In genomic region chr11:69209936-69210659, GRCh38 we compare ENCODE assay signal across 13 cellular contexts. TPM values are rescaled to one million over a fixed set of nuclear protein-coding genes. Genes with fewer than 3 reads are reported as not detected.
A peak's percentile ranks its signal among the peaks of the same experiment; 100 is the strongest.
DNase-seq lines count a peak whose midpoint lies in the region; ATAC-seq, FAIRE-seq and TF ChIP-seq lines count a peak whose summit lies in the region.
"Had no signal": no experiment of that assay in that cellular context is flagged by ENCODE, and none has a peak within 500 bp of the region (broad histone marks: within the 10 kb centered on the region; RNA-seq: fewer than 3 reads in every experiment).

No MANE protein-coding gene starts in this region.

- BruUV-seq in K562 (replicated peaks; lab: Mats Ljungman, UMichigan), result no TSS peak

- TF ChIP-seq CTCF in K562 (IDR thresholded peaks at IDR 0.05 in 2 of 3, conservative IDR thresholded peaks at IDR 0.05 in 1 of 3; ENCODE audit: insufficient read depth in 2 of 3, low read depth in 1 of 3, low read length in 3 of 3), result no peak

- peaks cover 14 to 19% of the 10 kb centered on the region in 2 experiments for H3K4me1 ChIP-seq in K562 (replicated peaks in 1 of 2; ENCODE audit: control insufficient read depth in 2 of 2, insufficient read depth in 2 of 2, low read length in 2 of 2)
- H3K4me1 ChIP-seq: ascending aorta had no signal

- no peak overlapping the region for H3K27ac ChIP-seq in K562 (ENCODE audit: extremely low read depth, low read depth, low read length)
- H3K27ac ChIP-seq: ascending aorta, BLaER1, neutrophil, VCaP had no signal

- no peaks in the 10 kb centered on the region for H4K20me1 ChIP-seq in K562 (replicated peaks; ENCODE audit: control insufficient read depth, insufficient read depth, low read length)
- H4K20me1 ChIP-seq: BLaER1 had no signal

- no peaks in the 10 kb centered on the region for H3K79me2 ChIP-seq in K562 (ENCODE audit: control insufficient read depth, insufficient read depth, low read length)

- TF ChIP-seq EP300 in K562 (IDR thresholded peaks at IDR 0.05; ENCODE audit: low read length), result no peak

- CTCF ChIA-PET in activated naive CD4-positive, alpha-beta T cell treated with anti-CD3 and anti-CD28 coated beads for 36 hours (lab: Charles Lee), result no interaction called here
- CTCF ChIA-PET in K562 (lab: Yijun Ruan, JAX; ENCODE audit: low intra/inter-chr PET ratio), result no interaction called here

- H3K27me3 Mint-ChIP-seq in activated naive CD4-positive, alpha-beta T cell treated with anti-CD3 and anti-CD28 coated beads for 36 hours (ENCODE audit: low read depth), result no peaks in the 10 kb centered on the region

- H3K36me3 Mint-ChIP-seq in activated naive CD4-positive, alpha-beta T cell treated with anti-CD3 and anti-CD28 coated beads for 36 hours (ENCODE audit: low read depth), result no peaks in the 10 kb centered on the region

- H3K27ac Mint-ChIP-seq in activated naive CD4-positive, alpha-beta T cell treated with anti-CD3 and anti-CD28 coated beads for 36 hours, result no peak overlapping the region

- H2AFZ ChIP-seq in K562 (ENCODE audit: low read depth, low read length), result peak overlapping the region; percentile 42

- no peaks in the 10 kb centered on the region for H3K9me3 ChIP-seq in K562 (replicated peaks; ENCODE audit: control insufficient read depth, insufficient read depth, low read depth, low read length)
- H3K9me3 ChIP-seq: ascending aorta, neutrophil had no signal

- no peaks in the 10 kb centered on the region for H3K9me1 ChIP-seq in K562 (ENCODE audit: control insufficient read depth, insufficient read depth, low read length)

- H3K9ac ChIP-seq in K562 (ENCODE audit: insufficient read depth in 1 of 2, low read depth in 2 of 2, low read length in 2 of 2), result peak overlapping the region in 1 of 2 experiments; percentile 43; a peak in 1 of 4 replicates
- H3K9ac ChIP-seq: BLaER1 had no signal

- peak; percentile 94 for FAIRE-seq in K562 (lab: Jason Lieb, UNC)

- no peaks in the 10 kb centered on the region for H3K36me3 ChIP-seq in K562 (ENCODE audit: control insufficient read depth, insufficient read depth, low read length)
- H3K36me3 ChIP-seq: ascending aorta, BLaER1, neutrophil had no signal

- TF ChIP-seq RAD21 in K562 (CRISPR knock-in tag; conservative IDR thresholded peaks at IDR 0.05 in 1 of 2, IDR thresholded peaks at IDR 0.05 in 1 of 2), result no peak

- in situ Hi-C loops in K562 (cut with MboI), result no loop called here

- no peak for TF ChIP-seq POLR2A in K562 (conservative IDR thresholded peaks at IDR 0.05)

- no peak overlapping the region for H3K4me3 Mint-ChIP-seq in activated naive CD4-positive, alpha-beta T cell treated with anti-CD3 and anti-CD28 coated beads for 36 hours

- POLR2A ChIA-PET in K562 (lab: Yijun Ruan, JAX), result no interaction called here

- ATAC-seq in K562, result peak; percentile 88
- ATAC-seq in GM21737 (IDR thresholded peaks at IDR 0.05; ENCODE audit: unreplicated experiment), result no peak

- peaks cover 23% of the 10 kb centered on the region for H3K4me1 Mint-ChIP-seq in activated naive CD4-positive, alpha-beta T cell treated with anti-CD3 and anti-CD28 coated beads for 36 hours (ENCODE audit: low read depth)

- intact Hi-C loops in activated naive CD4-positive, alpha-beta T cell treated with anti-CD3 and anti-CD28 coated beads for 36 hours (cut with micrococcal nuclease), result no loop called here
- intact Hi-C loops in K562 (cut with micrococcal nuclease), result loop anchor here (10.0 kb wide), 1 partner anchor 75 kb away; no protein-coding TSS in a partner anchor

- DNase-seq in activated naive CD4-positive, alpha-beta T cell treated with anti-CD3 and anti-CD28 coated beads for 36 hours, result peak; percentile 56
- no peak for DNase-seq in activated naive CD4-positive, alpha-beta T cell treated with Interleukin-2 at 50 U/mL for 16 hours
- DNase-seq in M059J (ENCODE audit: low read depth) (peak; percentile 39), K562 (ENCODE audit: extremely low read depth in 1 of 4, low spot score in 3 of 4) (peak; percentile 68 to 73 (median 70)), anterior cingulate cortex (lab: John Stamatoyannopoulos, UW) (no peak), NCI-H2196 (lab: John Stamatoyannopoulos, UW; ENCODE audit: unreplicated experiment) (no peak)
- peak; percentile 3 to 8 for DNase-seq in stimulated activated CD8-positive, alpha-beta memory T cell treated with anti-CD3 and anti-CD28 coated beads, Interleukin-2, amount 100 ng/mL, for 48 hours (ENCODE audit: low read depth in 2 of 2)
- DNase-seq: NCI-H774 had no signal

- peaks cover 9 to 37% of the 10 kb centered on the region in 2 experiments; a peak in 4 of 5 replicates for H3K27me3 ChIP-seq in K562 (ENCODE audit: control insufficient read depth in 2 of 2, insufficient read depth in 2 of 2, low read length in 2 of 2)
- H3K27me3 ChIP-seq: ascending aorta, BLaER1 had no signal

- H3K4me3 ChIP-seq in K562, result no peak overlapping the region
- H3K4me3 ChIP-seq: ascending aorta, BLaER1 had no signal

- no peak overlapping the region; the same call in 1 of the 2 replicates for H3K4me2 ChIP-seq in K562 (ENCODE audit: insufficient read depth, low read length)
- H3K4me2 ChIP-seq: BLaER1 had no signal

- peaks cover 6% of the 10 kb centered on the region for H3K9me3 Mint-ChIP-seq in activated naive CD4-positive, alpha-beta T cell treated with anti-CD3 and anti-CD28 coated beads for 36 hours

- 37% methylated on average over 12 of the region's 12 CpGs for WGBS in K562 (ENCODE audit: insufficient coverage, low coverage, missing lambda C conversion rate)

TF ChIP-seq in K562, 482 proteins besides CTCF, POLR2A, EP300 and RAD21 (continues in another document):
- no peak for TF ChIP-seq PML (IDR thresholded peaks at IDR 0.05; ENCODE audit: low read length)
- TF ChIP-seq XRCC4 (IDR thresholded peaks at IDR 0.05; ENCODE audit: extremely low read depth, insufficient read depth, insufficient read length), result no peak
- TF ChIP-seq ZNF239 (CRISPR knock-in tag; IDR thresholded peaks at IDR 0.05), result no peak
- TF ChIP-seq HDAC1 (IDR thresholded peaks at IDR 0.05), result no peak
- no peak for TF ChIP-seq ZNF584 (CRISPR knock-in tag; IDR thresholded peaks at IDR 0.05; ENCODE audit: low read depth)
- no peak for TF ChIP-seq ID3 (CRISPR knock-in tag; IDR thresholded peaks at IDR 0.05)
- no peak for TF ChIP-seq ID3 (tag; IDR thresholded peaks at IDR 0.05)
- no peak for TF ChIP-seq POLR2G (IDR thresholded peaks at IDR 0.05; ENCODE audit: low read depth, low read length)
- TF ChIP-seq LCOR (CRISPR knock-in tag; IDR thresholded peaks at IDR 0.05), result no peak
- no peak for TF ChIP-seq PTTG1 (tag; IDR thresholded peaks at IDR 0.05; ENCODE audit: low read depth)
- no peak for TF ChIP-seq NR1H2 (CRISPR knock-in tag; IDR thresholded peaks at IDR 0.05)
- TF ChIP-seq TCF7L2 (IDR thresholded peaks at IDR 0.05; ENCODE audit: low read depth, low read length), result no peak
- peak; percentile 30; the same call in 1 of the 2 replicates for TF ChIP-seq DPF2 (IDR thresholded peaks at IDR 0.05)
- no peak for TF ChIP-seq CBX3 (IDR thresholded peaks at IDR 0.05; ENCODE audit: borderline replicate concordance in 1 of 2, low read length in 2 of 2)
- TF ChIP-seq SIN3A (IDR thresholded peaks at IDR 0.05; ENCODE audit: borderline replicate concordance in 2 of 2, control insufficient read depth in 1 of 2, low read depth in 2 of 2, low read length in 2 of 2), result no peak; a peak in 1 of 4 replicates
- no peak for TF ChIP-seq TAF15 (IDR thresholded peaks at IDR 0.05; ENCODE audit: low read depth, low read length)

RNA-seq across cellular contexts. Expression of gene SMIM38, which starts 54.4 kb away (rescaled TPM):
- under 1 TPM; 0.12 to 0.17 TPM for total RNA-seq in activated naive CD4-positive, alpha-beta T cell treated with anti-CD3 and anti-CD28 coated beads for 36 hours
- not detected in 2 replicates for total RNA-seq in M059J (2014; rRNA removed; shearing (Covaris generic))
- total RNA-seq in K562 (2011; cell fraction: chromatin; rRNA removed; ENCODE audit: low replicate concordance), result 4.9 and 7.8 TPM in 2 replicates
- total RNA-seq in K562 (2011; cell fraction: nucleolus; rRNA removed), result 5.0 and 7.9 TPM in 2 replicates
- 4.7 and 5.7 TPM in 2 replicates for total RNA-seq in K562 (2011; cell fraction: nucleoplasm; rRNA removed)
- total RNA-seq in K562 (2014; rRNA removed) (0.33 and 1.2 TPM in 2 replicates), K562 (2014; rRNA removed; fragmentation: Illumina TruSeq; extraction: Trizol) (0.06 and 0.15 TPM in 2 replicates), K562 (2015; rRNA removed; fragmentation: Illumina TruSeq; extraction: Trizol) (0.11 and 0.14 TPM in 2 replicates), K562 (2021) (0.27 and 0.38 TPM in 2 replicates)
- polyA plus RNA-seq in K562 (2011; rRNA removed) (0.34 and 0.99 TPM in 2 replicates), K562 (2014; fragmentation: Illumina TruSeq; extraction: Trizol) (0.21 TPM in 2 replicates), K562 (2014; fragmentation: Nextera tagmentation; extraction: Ambion mirVana) (not detected), K562 (2014; rRNA removed) (0.07 and 0.36 TPM in 2 replicates)
- 0.35 and 0.67 TPM in 2 replicates for polyA plus RNA-seq in K562 (2011; cell fraction: cytosol; rRNA removed)
- 1.3 and 4.0 TPM in 2 replicates for polyA plus RNA-seq in K562 (2011; cell fraction: nucleus; rRNA removed)
- 0.12 and 0.68 TPM in 2 replicates for polyA plus RNA-seq in K562 (2012)
- polyA minus RNA-seq in K562 (2011; rRNA and poly(A)+ RNA removed), result 0.24 and 1.5 TPM in 2 replicates
- polyA minus RNA-seq in K562 (2011; cell fraction: cytosol; rRNA and poly(A)+ RNA removed), result 1.7 and 1.9 TPM in 2 replicates
- 1.1 and 1.3 TPM in 2 replicates for polyA minus RNA-seq in K562 (2011; cell fraction: nucleus; rRNA and poly(A)+ RNA removed)

Comparison
In these comparisons a context has a peak if more than half of its experiments do, and no peak if none do; other contexts are left out.
1. DNase-seq: peak in activated naive CD4-positive, alpha-beta T cell treated with anti-CD3 and anti-CD28 coated beads for 36 hours (single experiment), M059J (single experiment), K562 (4 of 4) and stimulated activated CD8-positive, alpha-beta memory T cell treated with anti-CD3 and anti-CD28 coated beads, Interleukin-2, amount 100 ng/mL, for 48 hours (2 of 2); none in activated naive CD4-positive, alpha-beta T cell treated with Interleukin-2 at 50 U/mL for 16 hours (single experiment), anterior cingulate cortex (0 of 58) and NCI-H2196 (single experiment).